10 cellular contexts compared by ENCODE assay signal in the genomic region with DNA sequence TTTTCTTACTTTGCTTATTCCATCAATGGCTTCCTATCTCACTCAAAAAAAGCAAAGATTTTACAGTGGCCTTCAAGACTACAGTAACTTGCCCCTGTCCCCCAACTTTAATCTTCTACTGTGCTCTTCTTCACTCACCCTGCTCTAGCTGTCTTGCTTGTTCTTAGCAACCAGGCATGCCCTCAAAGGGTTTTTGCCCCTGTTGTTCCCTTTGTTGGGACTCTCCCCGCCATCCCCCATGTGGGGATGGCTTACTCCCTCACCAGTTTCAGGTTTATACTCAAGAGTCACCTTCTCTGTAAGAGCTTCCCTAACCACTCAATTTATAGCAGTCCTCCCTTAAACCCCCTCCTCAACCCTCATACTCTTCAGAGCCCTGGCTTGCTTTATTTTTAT. TPM values are rescaled to one million over a fixed set of nuclear protein-coding genes. Genes with fewer than 3 reads are reported as not detected.
DNase-seq lines count a peak whose midpoint lies in the region; ATAC-seq lines count a peak whose summit lies in the region.
"Had no signal": no experiment of that assay in that cellular context is flagged by ENCODE, and none has a peak within 500 bp of the region (broad histone marks: within the 10 kb centered on the region; RNA-seq: fewer than 3 reads in every experiment).

No MANE protein-coding gene starts in this region.

- no peak overlapping the region for H3K4me3 ChIP-seq in CD8-positive, alpha-beta memory T cell (ENCODE audit: low read length)
- no peak overlapping the region for H3K4me3 ChIP-seq in HAP-1

- POLR2A ChIA-PET in CD8-positive, alpha-beta memory T cell (lab: Charles Lee), result no interaction called here

- H3K9me3 ChIP-seq in CD8-positive, alpha-beta memory T cell (ENCODE audit: low read length), result no peaks in the 10 kb centered on the region
- H3K9me3 ChIP-seq in HAP-1, result no peaks in the 10 kb centered on the region

- peak; percentile 26 for ATAC-seq in GM19395 (IDR thresholded peaks at IDR 0.05; ENCODE audit: unreplicated experiment)
- peak; percentile 27 for ATAC-seq in HG03095 (IDR thresholded peaks at IDR 0.05; ENCODE audit: unreplicated experiment)
- ATAC-seq in left lobe of liver, result no peak
- ATAC-seq in GM18873 (IDR thresholded peaks at IDR 0.05; ENCODE audit: low FRiP score, unreplicated experiment), result no peak

- H3K27me3 Mint-ChIP-seq in CD8-positive, alpha-beta memory T cell, result no peaks in the 10 kb centered on the region
- H3K27me3 Mint-ChIP-seq in activated naive CD8-positive, alpha-beta T cell, result no peaks in the 10 kb centered on the region

- no peaks in the 10 kb centered on the region for H3K9me3 Mint-ChIP-seq in CD8-positive, alpha-beta memory T cell
- H3K9me3 Mint-ChIP-seq in activated naive CD8-positive, alpha-beta T cell (ENCODE audit: low read depth), result no peaks in the 10 kb centered on the region

- in situ Hi-C loops in HAP-1 (cut with MboI; ENCODE audit: low sequenced_read_pairs), result no loop called here

- peaks cover 38% of the 10 kb centered on the region for H3K4me1 ChIP-seq in CD8-positive, alpha-beta memory T cell (ENCODE audit: insufficient read depth, low read length)
- H3K4me1 ChIP-seq in HAP-1, result 0 out of 2 replicates have a peak, but pooled peaks cover 4% of the 10 kb centered on the region

- peak overlapping the region in 7 of 8 donors; percentile 6 to 89 (median 35) for H3K27ac Mint-ChIP-seq in CD8-positive, alpha-beta memory T cell
- peak overlapping the region; percentile 83 for H3K27ac Mint-ChIP-seq in activated naive CD8-positive, alpha-beta T cell

- H3K4me3 Mint-ChIP-seq in CD8-positive, alpha-beta memory T cell, result peak overlapping the region in 2 of 7 donors; percentile 38 to 65
- peak overlapping the region; percentile 15 for H3K4me3 Mint-ChIP-seq in activated naive CD8-positive, alpha-beta T cell

- H3K36me3 ChIP-seq in CD8-positive, alpha-beta memory T cell (ENCODE audit: insufficient read depth, low read length), result no peaks in the 10 kb centered on the region
- no peaks in the 10 kb centered on the region for H3K36me3 ChIP-seq in HAP-1 (replicated peaks)

- CTCF ChIA-PET in CD8-positive, alpha-beta memory T cell (lab: Charles Lee), result no interaction called here

- H3K36me3 Mint-ChIP-seq in CD8-positive, alpha-beta memory T cell, result peaks cover 0 to 35% (median 9%) of the 10 kb centered on the region in 3 donors
- peaks cover 9% of the 10 kb centered on the region for H3K36me3 Mint-ChIP-seq in activated naive CD8-positive, alpha-beta T cell

- DNase-seq in CD8-positive, alpha-beta memory T cell, result no peak
- DNase-seq in left lobe of liver (ENCODE audit: low spot score), result no peak
- DNase-seq in HAP-1 (ENCODE audit: low spot score in 2 of 2), result no peak
- DNase-seq in germinal center (ENCODE audit: low spot score), result no peak
- DNase-seq: DMS153, NCI-H146 had no signal

- H3K27me3 ChIP-seq in CD8-positive, alpha-beta memory T cell (ENCODE audit: insufficient read depth, low read length, poor library complexity, severe bottlenecking), result no peaks in the 10 kb centered on the region
- H3K27me3 ChIP-seq in HAP-1 (ENCODE audit: low read depth), result no peaks in the 10 kb centered on the region

- H3K27ac ChIP-seq in CD8-positive, alpha-beta memory T cell (ENCODE audit: low read depth, low read length), result no peak overlapping the region

- peaks cover 66 to 93% (median 91%) of the 10 kb centered on the region in 3 donors for H3K4me1 Mint-ChIP-seq in CD8-positive, alpha-beta memory T cell
- H3K4me1 Mint-ChIP-seq in activated naive CD8-positive, alpha-beta T cell (ENCODE audit: low read depth), result peaks cover 74% of the 10 kb centered on the region

RNA-seq across cellular contexts. Expression of a gene that starts 5.4 kb away (rescaled TPM):
- 10 to 100 TPM; 15.9 to 16.9 TPM for total RNA-seq in CD8-positive, alpha-beta memory T cell
- polyA plus RNA-seq in CD8-positive, alpha-beta memory T cell, result 15.0 TPM
- total RNA-seq in left lobe of liver, result 4.8 TPM

RNA-seq across cellular contexts. Expression of a gene that starts 19.5 kb away (rescaled TPM):
- 100 to 1,000 TPM; 123 to 124 TPM for total RNA-seq in CD8-positive, alpha-beta memory T cell
- 14.5 TPM for polyA plus RNA-seq in CD8-positive, alpha-beta memory T cell
- total RNA-seq in left lobe of liver, result 14.3 TPM

Comparison
In these comparisons a context has a peak if more than half of its experiments do, and no peak if none do; other contexts are left out.
1. ATAC-seq: peak in GM19395 (single experiment) and HG03095 (single experiment); none in left lobe of liver (single experiment) and GM18873 (single experiment).